In genomic region chr2:140997997-140998396, GRCh38 we compare ENCODE assay signal across 15 cellular contexts.
A peak's percentile ranks its signal among the peaks of the same experiment; 100 is the strongest.
DNase-seq lines count a peak whose midpoint lies in the region; TF ChIP-seq lines count a peak whose summit lies in the region.
"Had no signal": no experiment of that assay in that cellular context is flagged by ENCODE, and none has a peak within 500 bp of the region (broad histone marks: within the 10 kb centered on the region; RNA-seq: fewer than 3 reads in every experiment).

No MANE protein-coding gene starts in this region.

- H3K9me3 ChIP-seq in GM23248 (ENCODE audit: low read depth) (no peaks in the 10 kb centered on the region), skeletal muscle satellite cell (replicated peaks; ENCODE audit: low read length) (no peaks in the 10 kb centered on the region)
- H3K9me3 ChIP-seq: BE2C, SJSA1 had no signal

- TF ChIP-seq CTCF in NB4 (IDR thresholded peaks at IDR 0.05; ENCODE audit: low read depth, low read length) (no peak), fibroblast of pulmonary artery (IDR thresholded peaks at IDR 0.05; ENCODE audit: low read length, missing control alignments) (no peak)

- peaks cover 15% of the 10 kb centered on the region for H3K4me1 ChIP-seq in GM23248 (ENCODE audit: insufficient read depth)
- H3K4me1 ChIP-seq in skeletal muscle satellite cell (ENCODE audit: control insufficient read depth, insufficient read depth, low read length) = peaks cover 18% of the 10 kb centered on the region
- H3K4me1 ChIP-seq: BE2C had no signal

- H3K4me2 ChIP-seq in GM23248 (ENCODE audit: unreplicated experiment) (peak overlapping the region; percentile 53), skeletal muscle satellite cell (ENCODE audit: low read length) (peak overlapping the region; percentile 7)
- H3K4me2 ChIP-seq: GM23338 had no signal

- H3K27me3 ChIP-seq in GM23248 (replicated peaks; ENCODE audit: insufficient read depth) (no peaks in the 10 kb centered on the region), skeletal muscle satellite cell (ENCODE audit: control insufficient read depth, insufficient read depth, low read length) (no peaks in the 10 kb centered on the region)
- H3K27me3 ChIP-seq: BE2C, SJSA1 had no signal

- in situ Hi-C loops in GM23248 (cut with MboI) = no loop called here

- peaks cover 13% of the 10 kb centered on the region; the same call in 1 of the 2 replicates for H3F3A ChIP-seq in GM23248 (ENCODE audit: insufficient read depth)

- DNase-seq in GM23248 (peak; percentile 22), NB4 (ENCODE audit: low read depth) (peak; percentile 8), fibroblast of pulmonary artery (ENCODE audit: low read depth) (peak; percentile 19), NCI-H69 (lab: John Stamatoyannopoulos, UW) (no peak), AG08395 (ENCODE audit: low spot score) (no peak), NCI-H524 (lab: John Stamatoyannopoulos, UW) (no peak)
- DNase-seq: BE2C; CD8-positive, alpha-beta T cell; NCI-H1105 treated with DMSO at 0.1 percent for 48 hours; NCI-H187; NCI-H748 treated with DMSO at 0.1 percent for 48 hours had no signal

- H3K4me3 ChIP-seq in GM23248 (no peak overlapping the region), NB4 (ENCODE audit: low read depth, low read length) (no peak overlapping the region), fibroblast of pulmonary artery (replicated peaks; ENCODE audit: low read depth, low read length) (no peak overlapping the region), skeletal muscle satellite cell (ENCODE audit: low read length) (no peak overlapping the region)
- H3K4me3 ChIP-seq: GM23338, K562, SJSA1 had no signal

- no peaks in the 10 kb centered on the region for H3K9me2 ChIP-seq in GM23248 (ENCODE audit: insufficient read depth)

- TF ChIP-seq POLR2A in NB4 (IDR thresholded peaks at IDR 0.05; ENCODE audit: extremely low read depth, insufficient read length) = no peak

- no peaks in the 10 kb centered on the region for H3K79me2 ChIP-seq in GM23248 (ENCODE audit: insufficient read depth)

- H2AFZ ChIP-seq in GM23248 = no peak overlapping the region
- H2AFZ ChIP-seq: GM23338 had no signal

- H3K36me3 ChIP-seq in GM23248 (ENCODE audit: low read depth) (no peaks in the 10 kb centered on the region), skeletal muscle satellite cell (ENCODE audit: insufficient read depth, low read length) (no peaks in the 10 kb centered on the region)
- H3K36me3 ChIP-seq: BE2C, SJSA1 had no signal

- H3K9ac ChIP-seq in GM23248 (no peak overlapping the region), skeletal muscle satellite cell (ENCODE audit: low read depth, low read length) (no peak overlapping the region)

- H4K20me1 ChIP-seq in GM23248 (ENCODE audit: insufficient read depth) = no peaks in the 10 kb centered on the region

- no peak overlapping the region for H3K27ac ChIP-seq in GM23248
- H3K27ac ChIP-seq: SJSA1 had no signal

Comparison
In these comparisons a context has a peak if more than half of its experiments do, and no peak if none do; other contexts are left out.
1. DNase-seq: peak in GM23248 (single experiment), NB4 (single experiment) and fibroblast of pulmonary artery (single experiment); none in NCI-H69 (single experiment), AG08395 (single experiment) and NCI-H524 (0 of 2).